1 cellular context compared by ENCODE assay signal in the genomic region with DNA sequence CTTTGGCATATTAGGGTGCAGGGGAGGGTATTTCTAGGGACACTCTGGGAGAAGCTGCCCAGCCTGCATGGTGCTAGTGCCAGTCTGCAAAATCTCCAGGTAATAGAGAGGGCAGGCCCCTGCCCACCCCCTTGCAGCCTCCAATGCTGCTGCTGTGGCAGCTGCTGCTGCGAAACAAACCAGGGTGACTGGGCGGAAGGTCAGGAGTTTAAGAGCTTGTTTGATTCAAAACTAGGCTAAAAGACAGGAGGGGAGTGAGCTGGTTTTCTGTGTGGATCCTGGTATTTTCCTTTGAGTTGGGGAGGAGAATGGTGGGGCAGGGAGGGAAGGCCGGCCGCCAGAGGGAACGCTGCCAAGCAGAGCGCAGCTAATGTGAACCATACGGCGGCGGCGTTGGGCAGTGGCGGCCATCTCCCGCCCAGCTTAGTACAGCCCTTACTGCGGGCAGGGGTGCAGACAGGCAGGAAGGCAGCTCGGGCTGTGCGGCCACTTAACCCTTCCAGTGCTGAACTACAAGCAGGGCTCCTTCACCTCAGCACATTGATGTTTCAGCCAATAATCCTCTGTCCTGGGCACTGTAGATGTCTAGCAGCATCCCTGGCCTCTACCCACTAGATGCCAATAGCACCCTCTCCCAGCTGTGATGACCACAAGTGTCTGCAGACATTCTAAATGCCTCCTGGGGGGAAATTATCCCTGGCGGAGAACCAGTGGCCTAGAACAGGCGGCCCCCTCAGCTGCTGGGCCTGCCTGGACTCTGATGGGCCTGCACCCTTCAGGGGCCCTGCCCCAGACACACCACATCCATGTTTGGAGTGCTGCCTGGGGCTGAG.
TF ChIP-seq lines count a peak whose summit lies in the region.

No MANE protein-coding gene starts in this region.

TF ChIP-seq in HepG2, 621 proteins besides CTCF, POLR2A, EP300 and RAD21 (continued from another document):
- TF ChIP-seq, protein P1, sequence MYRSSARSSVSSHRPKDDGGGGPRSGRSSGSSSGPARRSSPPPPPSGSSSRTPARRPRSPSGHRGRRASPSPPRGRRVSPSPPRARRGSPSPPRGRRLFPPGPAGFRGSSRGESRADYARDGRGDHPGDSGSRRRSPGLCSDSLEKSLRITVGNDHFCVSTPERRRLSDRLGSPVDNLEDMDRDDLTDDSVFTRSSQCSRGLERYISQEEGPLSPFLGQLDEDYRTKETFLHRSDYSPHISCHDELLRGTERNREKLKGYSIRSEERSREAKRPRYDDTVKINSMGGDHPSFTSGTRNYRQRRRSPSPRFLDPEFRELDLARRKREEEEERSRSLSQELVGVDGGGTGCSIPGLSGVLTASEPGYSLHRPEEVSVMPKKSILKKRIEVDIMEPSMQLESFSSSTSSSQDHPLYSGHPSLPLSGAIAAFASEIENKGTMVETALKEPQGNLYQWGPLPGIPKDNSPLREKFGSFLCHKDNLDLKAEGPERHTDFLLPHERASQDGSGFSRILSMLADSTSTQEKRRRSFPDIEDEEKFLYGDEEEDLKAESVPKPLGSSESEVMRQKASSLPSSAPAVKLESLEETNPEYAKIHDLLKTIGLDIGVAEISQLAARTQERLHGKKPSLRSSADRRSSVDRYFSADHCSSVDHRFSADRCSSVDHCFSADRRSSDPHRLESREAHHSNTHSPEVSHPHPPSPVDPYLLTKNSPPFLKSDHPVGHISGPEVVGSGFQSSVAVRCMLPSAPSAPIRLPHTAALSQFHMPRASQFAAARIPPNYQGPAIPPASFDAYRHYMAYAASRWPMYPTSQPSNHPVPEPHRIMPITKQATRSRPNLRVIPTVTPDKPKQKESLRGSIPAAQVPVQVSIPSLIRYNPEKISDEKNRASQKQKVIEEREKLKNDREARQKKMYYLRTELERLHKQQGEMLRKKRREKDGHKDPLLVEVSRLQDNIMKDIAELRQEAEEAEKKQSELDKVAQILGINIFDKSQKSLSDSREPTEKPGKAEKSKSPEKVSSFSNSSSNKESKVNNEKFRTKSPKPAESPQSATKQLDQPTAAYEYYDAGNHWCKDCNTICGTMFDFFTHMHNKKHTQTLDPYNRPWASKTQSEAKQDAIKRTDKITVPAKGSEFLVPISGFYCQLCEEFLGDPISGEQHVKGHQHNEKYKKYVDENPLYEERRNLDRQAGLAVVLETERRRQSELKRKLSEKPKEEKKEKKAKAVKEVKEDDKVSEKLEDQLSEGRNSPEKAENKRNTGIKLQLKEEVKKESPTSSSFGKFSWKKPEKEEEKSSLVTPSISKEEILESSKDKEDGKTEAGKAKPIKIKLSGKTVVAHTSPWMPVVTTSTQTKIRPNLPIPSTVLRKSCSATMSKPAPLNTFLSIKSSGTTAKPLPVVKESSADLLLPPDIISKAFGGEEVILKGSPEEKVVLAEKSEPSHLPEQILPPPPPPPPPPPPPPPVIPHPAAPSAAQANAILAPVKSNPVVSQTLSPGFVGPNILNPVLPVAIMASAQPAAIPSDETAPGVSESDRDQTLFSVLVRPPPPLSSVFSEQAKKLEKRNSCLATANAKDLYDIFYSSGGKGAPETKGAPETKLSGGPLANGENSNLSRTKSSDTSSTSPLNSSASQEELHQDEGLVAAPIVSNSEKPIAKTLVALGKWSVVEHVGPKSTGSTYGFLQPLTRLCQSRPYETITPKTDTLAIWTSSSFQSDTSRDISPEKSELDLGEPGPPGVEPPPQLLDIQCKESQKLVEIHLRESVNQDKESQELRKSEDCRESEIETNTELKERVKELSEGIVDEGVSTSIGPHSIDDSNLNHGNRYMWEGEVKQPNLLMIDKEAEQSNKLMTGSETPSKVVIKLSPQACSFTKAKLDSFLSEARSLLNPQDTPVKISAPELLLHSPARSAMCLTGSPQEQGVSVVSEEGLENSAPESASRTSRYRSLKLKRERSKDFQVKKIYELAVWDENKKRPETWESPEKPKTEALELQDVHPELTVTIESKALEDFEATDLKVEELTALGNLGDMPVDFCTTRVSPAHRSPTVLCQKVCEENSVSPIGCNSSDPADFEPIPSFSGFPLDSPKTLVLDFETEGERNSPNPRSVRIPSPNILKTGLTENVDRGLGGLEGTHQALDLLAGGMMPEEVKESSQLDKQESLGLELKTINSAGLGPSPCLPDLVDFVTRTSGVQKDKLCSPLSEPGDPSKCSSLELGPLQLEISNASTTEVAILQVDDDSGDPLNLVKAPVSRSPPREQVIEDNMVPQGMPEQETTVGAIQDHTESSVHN (CRISPR knock-in tag; IDR thresholded peaks at IDR 0.05): no peak
- no peak for TF ChIP-seq ZNF317 (CRISPR knock-in tag; IDR thresholded peaks at IDR 0.05)
- TF ChIP-seq, protein P2, sequence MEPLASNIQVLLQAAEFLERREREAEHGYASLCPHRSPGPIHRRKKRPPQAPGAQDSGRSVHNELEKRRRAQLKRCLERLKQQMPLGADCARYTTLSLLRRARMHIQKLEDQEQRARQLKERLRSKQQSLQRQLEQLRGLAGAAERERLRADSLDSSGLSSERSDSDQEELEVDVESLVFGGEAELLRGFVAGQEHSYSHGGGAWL (CRISPR knock-in tag; IDR thresholded peaks at IDR 0.05): no peak
- TF ChIP-seq, protein P3, sequence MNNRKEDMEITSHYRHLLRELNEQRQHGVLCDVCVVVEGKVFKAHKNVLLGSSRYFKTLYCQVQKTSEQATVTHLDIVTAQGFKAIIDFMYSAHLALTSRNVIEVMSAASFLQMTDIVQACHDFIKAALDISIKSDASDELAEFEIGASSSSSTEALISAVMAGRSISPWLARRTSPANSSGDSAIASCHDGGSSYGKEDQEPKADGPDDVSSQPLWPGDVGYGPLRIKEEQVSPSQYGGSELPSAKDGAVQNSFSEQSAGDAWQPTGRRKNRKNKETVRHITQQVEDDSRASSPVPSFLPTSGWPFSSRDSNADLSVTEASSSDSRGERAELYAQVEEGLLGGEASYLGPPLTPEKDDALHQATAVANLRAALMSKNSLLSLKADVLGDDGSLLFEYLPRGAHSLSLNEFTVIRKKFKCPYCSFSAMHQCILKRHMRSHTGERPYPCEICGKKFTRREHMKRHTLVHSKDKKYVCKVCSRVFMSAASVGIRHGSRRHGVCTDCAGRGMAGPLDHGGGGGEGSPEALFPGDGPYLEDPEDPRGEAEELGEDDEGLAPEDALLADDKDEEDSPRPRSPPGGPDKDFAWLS (CRISPR knock-in tag; IDR thresholded peaks at IDR 0.05; ENCODE audit: borderline replicate concordance): no peak
- no peak for TF ChIP-seq ZNF441 (CRISPR knock-in tag; IDR thresholded peaks at IDR 0.05; ENCODE audit: borderline replicate concordance)
- no peak for TF ChIP-seq FOXO1 (CRISPR knock-in tag; IDR thresholded peaks at IDR 0.05)
- TF ChIP-seq ZBTB20 (CRISPR knock-in tag; IDR thresholded peaks at IDR 0.05; ENCODE audit: borderline replicate concordance, low read depth): no peak
- no peak for TF ChIP-seq JUN (CRISPR knock-in tag; IDR thresholded peaks at IDR 0.05)
